30 cellular contexts compared by ENCODE assay signal in genomic region chr20:61482901-61483300, GRCh38.
"Had no signal": no experiment of that assay in that cellular context is flagged by ENCODE, and none has a peak within 500 bp of the region (broad histone marks: within the 10 kb centered on the region; RNA-seq: fewer than 3 reads in every experiment).

No MANE protein-coding gene starts in this region.

- H3K4me3 ChIP-seq: ascending aorta, cardiac muscle cell had no signal

- H3K9me3 ChIP-seq: ascending aorta had no signal

- H3K27ac Mint-ChIP-seq: activated B cell treated with CpG ODN at 0.5 μM for 24 hours; activated CD4-positive, alpha-beta memory T cell treated with anti-CD3 and anti-CD28 coated beads for 36 hours; activated CD4-positive, alpha-beta T cell treated with anti-CD3 and anti-CD28 coated beads, Interleukin-2, amount 10 ng/mL, durations not matched to agents 24 days and 14 days; activated CD8-positive, alpha-beta T cell treated with anti-CD3 and anti-CD28 coated beads for 36 hours; activated naive CD4-positive, alpha-beta T cell treated with anti-CD3 and anti-CD28 coated beads, Interleukin-2, amount 10 ng/mL, durations not matched to agents 7 days and 5 days; activated naive CD4-positive, alpha-beta T cell treated with anti-CD3 and anti-CD28 coated beads, Interleukin-2, amount 50 U/mL, for 24 hours; activated naive CD8-positive, alpha-beta T cell; activated naive CD8-positive, alpha-beta T cell treated with anti-CD3 and anti-CD28 coated beads, Interleukin-2, amount 10 ng/mL, durations not matched to agents 7 days and 5 days; activated naive CD8-positive, alpha-beta T cell treated with anti-CD3 and anti-CD28 coated beads, Interleukin-2, amount 50 U/mL, for 24 hours; activated T-cell treated with anti-CD3 and anti-CD28 coated beads, Interleukin-2, amount 50 U/mL, for 24 hours; activated T-helper 2 cell treated with anti-CD3 and anti-CD28 coated beads, Interferon-gamma antibody, Interleukin-2, Interleukin-4, amounts not matched to agents 10 μg/mL and 5 μg/mL and 100 μg/mL, durations not matched to agents 14 hours and 24 hours and 36 hours; T-helper 1 cell treated with Interleukin-12 subunit alpha and Interleukin-12 subunit beta and Interleukin-4 antibody, amounts not matched to agents 30 μg/mL and 1 μg/mL, for 36 hours; T-helper 2 cell treated with Interferon-gamma antibody and Interleukin-4, amounts not matched to agents 5 μg/mL and 100 μg/mL, for 36 hours had no signal

- H3K4me3 Mint-ChIP-seq: activated B cell treated with CpG ODN at 0.5 μM for 24 hours; activated CD4-positive, alpha-beta memory T cell treated with anti-CD3 and anti-CD28 coated beads for 36 hours; activated CD4-positive, alpha-beta T cell treated with anti-CD3 and anti-CD28 coated beads, Interleukin-2, amount 10 ng/mL, durations not matched to agents 24 days and 14 days; activated CD8-positive, alpha-beta T cell treated with anti-CD3 and anti-CD28 coated beads for 36 hours; activated naive CD4-positive, alpha-beta T cell treated with anti-CD3 and anti-CD28 coated beads, Interleukin-2, amount 10 ng/mL, durations not matched to agents 7 days and 5 days; activated naive CD4-positive, alpha-beta T cell treated with anti-CD3 and anti-CD28 coated beads, Interleukin-2, amount 50 U/mL, for 24 hours; activated naive CD8-positive, alpha-beta T cell; activated naive CD8-positive, alpha-beta T cell treated with anti-CD3 and anti-CD28 coated beads, Interleukin-2, amount 10 ng/mL, durations not matched to agents 7 days and 5 days; activated naive CD8-positive, alpha-beta T cell treated with anti-CD3 and anti-CD28 coated beads, Interleukin-2, amount 50 U/mL, for 24 hours; activated T-cell treated with anti-CD3 and anti-CD28 coated beads, Interleukin-2, amount 50 U/mL, for 24 hours; brain; T-helper 1 cell treated with Interleukin-12 subunit alpha and Interleukin-12 subunit beta and Interleukin-4 antibody, amounts not matched to agents 30 μg/mL and 1 μg/mL, for 36 hours; T-helper 2 cell treated with Interferon-gamma antibody and Interleukin-4, amounts not matched to agents 5 μg/mL and 100 μg/mL, for 36 hours had no signal

- H3K36me3 Mint-ChIP-seq: activated CD4-positive, alpha-beta memory T cell treated with anti-CD3 and anti-CD28 coated beads for 36 hours; activated naive CD4-positive, alpha-beta T cell treated with anti-CD3 and anti-CD28 coated beads, Interleukin-2, amount 10 ng/mL, durations not matched to agents 7 days and 5 days; activated naive CD4-positive, alpha-beta T cell treated with anti-CD3 and anti-CD28 coated beads, Interleukin-2, amount 50 U/mL, for 24 hours; activated naive CD8-positive, alpha-beta T cell treated with anti-CD3 and anti-CD28 coated beads, Interleukin-2, amount 10 ng/mL, durations not matched to agents 7 days and 5 days had no signal

- H3K9me3 Mint-ChIP-seq: activated CD4-positive, alpha-beta memory T cell treated with anti-CD3 and anti-CD28 coated beads for 36 hours had no signal

- H3K4me1 ChIP-seq: ascending aorta had no signal

- H3K27me3 ChIP-seq: ascending aorta, cardiac muscle cell had no signal

- DNase-seq: activated B cell treated with CpG ODN at 0.5 μM for 24 hours; activated CD4-positive, alpha-beta memory T cell treated with anti-CD3 and anti-CD28 coated beads for 36 hours; activated CD4-positive, alpha-beta T cell treated with anti-CD3 and anti-CD28 coated beads for 4 hours; activated CD4-positive, alpha-beta T cell treated with anti-CD3 and anti-CD28 coated beads, Interleukin-2, amount 10 ng/mL, durations not matched to agents 24 days and 14 days; activated CD4-positive, alpha-beta T cell treated with anti-CD3 and anti-CD28 coated beads, Interleukin-2, amount 50 U/mL, for 1 hour; activated CD4-positive, alpha-beta T cell treated with anti-CD3 and anti-CD28 coated beads, Interleukin-2, amount 50 U/mL, for 4 hours; activated CD4-positive, CD25-positive, alpha-beta regulatory T cell treated with anti-CD3 and anti-CD28 coated beads, Interleukin-2, amount 50 U/mL, for 72 hours; activated CD8-positive, alpha-beta memory T cell treated with anti-CD3 and anti-CD28 coated beads, Interleukin-2, amount 50 U/mL, for 4 hours; activated CD8-positive, alpha-beta T cell treated with anti-CD3 and anti-CD28 coated beads for 36 hours; activated effector memory CD4-positive, alpha-beta T cell treated with Interleukin-2 at 50 U/mL for 16 hours; activated gamma-delta T cell; activated naive CD4-positive, alpha-beta T cell treated with anti-CD3 and anti-CD28 coated beads, Interleukin-2, amount 10 ng/mL, durations not matched to agents 7 days and 5 days; activated naive CD4-positive, alpha-beta T cell treated with Interleukin-2 at 50 U/mL for 16 hours; activated naive CD8-positive, alpha-beta T cell treated with anti-CD3 and anti-CD28 coated beads, Interleukin-2, amount 10 ng/mL, durations not matched to agents 7 days and 5 days; activated naive CD8-positive, alpha-beta T cell treated with anti-CD3 and anti-CD28 coated beads, Interleukin-2, amount 50 U/mL, for 24 hours; activated T-cell treated with anti-CD3 and anti-CD28 coated beads, Interleukin-2, amount 50 U/mL, for 24 hours; activated T-cell treated with anti-CD3 and anti-CD28 coated beads, Interleukin-2, amount 50 U/mL, for 48 hours; anterior cingulate cortex; central memory CD4-positive, alpha-beta T cell; T-helper 1 cell; T-helper 2 cell; T-helper 9 cell had no signal

- H3K36me3 ChIP-seq: ascending aorta, cardiac muscle cell had no signal

- ATAC-seq: activated CD8-positive, alpha-beta T cell treated with anti-CD3 and anti-CD28 coated beads for 36 hours; activated naive CD8-positive, alpha-beta T cell treated with anti-CD3 and anti-CD28 coated beads, Interleukin-2, amount 50 U/mL, for 24 hours had no signal

- H3K4me1 Mint-ChIP-seq: activated B cell treated with CpG ODN at 0.5 μM for 24 hours; activated CD4-positive, alpha-beta T cell treated with anti-CD3 and anti-CD28 coated beads, Interleukin-2, amount 10 ng/mL, durations not matched to agents 24 days and 14 days; activated naive CD4-positive, alpha-beta T cell treated with anti-CD3 and anti-CD28 coated beads, Interleukin-2, amount 10 ng/mL, durations not matched to agents 7 days and 5 days; activated naive CD4-positive, alpha-beta T cell treated with anti-CD3 and anti-CD28 coated beads, Interleukin-2, amount 50 U/mL, for 24 hours; activated naive CD8-positive, alpha-beta T cell treated with anti-CD3 and anti-CD28 coated beads, Interleukin-2, amount 10 ng/mL, durations not matched to agents 7 days and 5 days; activated naive CD8-positive, alpha-beta T cell treated with anti-CD3 and anti-CD28 coated beads, Interleukin-2, amount 50 U/mL, for 24 hours had no signal

- H3K27me3 Mint-ChIP-seq: activated B cell treated with CpG ODN at 0.5 μM for 24 hours; activated CD4-positive, alpha-beta T cell treated with anti-CD3 and anti-CD28 coated beads, Interleukin-2, amount 10 ng/mL, durations not matched to agents 24 days and 14 days; activated CD8-positive, alpha-beta T cell treated with anti-CD3 and anti-CD28 coated beads for 36 hours; activated naive CD4-positive, alpha-beta T cell treated with anti-CD3 and anti-CD28 coated beads, Interleukin-2, amount 10 ng/mL, durations not matched to agents 7 days and 5 days; activated naive CD8-positive, alpha-beta T cell treated with anti-CD3 and anti-CD28 coated beads, Interleukin-2, amount 10 ng/mL, durations not matched to agents 7 days and 5 days; activated naive CD8-positive, alpha-beta T cell treated with anti-CD3 and anti-CD28 coated beads, Interleukin-2, amount 50 U/mL, for 24 hours had no signal

- H3K27ac ChIP-seq: ascending aorta, cardiac muscle cell had no signal
